35 cellular contexts compared by ENCODE assay signal in the genomic region with DNA sequence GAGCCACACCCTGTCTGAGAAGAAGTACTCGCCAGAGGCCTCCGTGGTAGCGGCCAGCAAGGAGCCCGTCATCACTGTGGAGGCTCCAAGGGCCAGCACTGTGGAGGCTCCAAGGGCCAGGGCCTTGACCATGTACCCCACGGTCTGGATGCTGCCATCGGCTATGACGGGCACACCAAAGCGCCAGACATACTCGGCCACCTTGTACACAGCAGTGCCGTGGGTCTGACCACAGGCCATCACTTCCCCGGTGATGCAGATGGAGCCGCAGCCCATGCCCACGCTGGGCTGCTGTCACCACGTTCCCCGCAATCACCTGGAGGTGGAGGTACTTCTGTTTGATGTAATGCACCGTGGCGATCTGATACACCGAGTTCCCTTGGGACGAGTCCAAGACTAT.
"Had no signal": no experiment of that assay in that cellular context is flagged by ENCODE, and none has a peak within 500 bp of the region (broad histone marks: within the 10 kb centered on the region; RNA-seq: fewer than 3 reads in every experiment).

No MANE protein-coding gene starts in this region.

- H3K27ac ChIP-seq: KMS-11 had no signal

- H3K27me3 ChIP-seq: MG63 had no signal

- DNase-seq: Karpas-422, Kasumi-1, MG63, MM.1S, MV-4-11, NCI-H1048, NCI-H1092, NCI-H1092 treated with DMSO at 0.1 percent for 48 hours, NCI-H1105, NCI-H1105 treated with DMSO at 0.1 percent for 48 hours, NCI-H1417, NCI-H1417 treated with DMSO at 0.1 percent for 48 hours, NCI-H1436, NCI-H1436 treated with DMSO at 0.1 percent for 48 hours, NCI-H146, NCI-H1694, NCI-H1694 treated with DMSO at 0.1 percent for 48 hours, NCI-H187, NCI-H187 treated with DMSO at 0.1 percent for 48 hours, NCI-H1930, NCI-H2029, NCI-H2029 treated with DMSO at 0.1 percent for 48 hours, NCI-H2081, NCI-H2081 treated with DMSO at 0.1 percent for 48 hours, NCI-H2107, NCI-H2171, NCI-H2171 treated with DMSO at 0.1 percent for 48 hours, NCI-H2227 treated with DMSO at 0.1 percent for 48 hours, NCI-H226, NCI-H345, NCI-H446, NCI-H446 treated with DMSO at 0.1 percent for 48 hours, NCI-H510A, NCI-H510A treated with DMSO at 0.1 percent for 48 hours had no signal

- H3K36me3 ChIP-seq: MG63 had no signal

- H3K9ac ChIP-seq: KMS-11 had no signal

- H3K4me2 ChIP-seq: KMS-11 had no signal

- H3K4me3 ChIP-seq: MG63 had no signal

- H3K9me3 ChIP-seq: MG63 had no signal
